Comparison of ENCODE assay signal across 31 cellular contexts in the genomic region with DNA sequence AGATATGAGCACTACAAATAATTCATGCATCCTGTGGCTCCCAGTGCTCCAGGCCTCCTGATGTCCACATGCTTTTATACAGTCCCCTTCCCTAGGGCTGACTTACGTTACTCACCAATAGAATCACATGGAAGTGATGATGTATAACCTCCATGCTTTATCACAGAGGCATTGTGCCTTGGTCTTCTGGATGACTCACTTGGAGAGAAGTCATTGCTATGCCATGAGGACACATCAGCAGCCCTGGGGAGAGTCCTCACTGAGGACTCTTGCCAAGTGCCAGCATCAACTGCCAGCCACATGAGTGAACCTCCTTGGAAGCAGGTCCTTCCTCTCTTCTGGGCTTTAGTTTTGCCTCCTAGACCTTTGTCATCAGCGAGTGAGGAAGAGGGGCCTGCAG. TPM values are rescaled to one million over a fixed set of nuclear protein-coding genes. Genes with fewer than 3 reads are reported as not detected.
DNase-seq lines count a peak whose midpoint lies in the region; ATAC-seq and TF ChIP-seq lines count a peak whose summit lies in the region.
"Had no signal": no experiment of that assay in that cellular context is flagged by ENCODE, and none has a peak within 500 bp of the region (broad histone marks: within the 10 kb centered on the region; RNA-seq: fewer than 3 reads in every experiment).

No MANE protein-coding gene starts in this region.

- TF ChIP-seq CTCF in activated CD8-positive, alpha-beta T cell treated with anti-CD3 and anti-CD28 coated beads for 36 hours (IDR thresholded peaks at IDR 0.05) = no peak
- TF ChIP-seq CTCF in RWPE2 (IDR thresholded peaks at IDR 0.05; ENCODE audit: poor library complexity, severe bottlenecking) (no peak), PC-9 (conservative IDR thresholded peaks at IDR 0.05) (no peak)

- no peaks in the 10 kb centered on the region for H3K36me3 Mint-ChIP-seq in activated CD8-positive, alpha-beta T cell treated with anti-CD3 and anti-CD28 coated beads for 36 hours (ENCODE audit: low read depth)
- no peaks in the 10 kb centered on the region for H3K36me3 Mint-ChIP-seq in activated CD8-positive, alpha-beta T cell treated with anti-CD3 and anti-CD28 coated beads, Interleukin-2, amount 10 ng/mL, durations not matched to agents 7 days and 5 days (ENCODE audit: low read depth)
- H3K36me3 Mint-ChIP-seq: CD8-positive, alpha-beta T cell; stimulated activated memory B cell treated with anti-CD40 and anti-IgM and Interleukin-4, amounts not matched to agents 10 μg/mL and 1 μg/mL and 100 μg/mL, for 72 hours had no signal

- H3F3A ChIP-seq in GM23248 (ENCODE audit: insufficient read depth) (no peaks in the 10 kb centered on the region), PC-9 (ENCODE audit: insufficient read depth, low read depth) (no peaks in the 10 kb centered on the region)

- H3K36me3 ChIP-seq in GM23248 (ENCODE audit: low read depth) (no peaks in the 10 kb centered on the region), RWPE2 (ENCODE audit: low read depth) (no peaks in the 10 kb centered on the region), PC-9 (ENCODE audit: low read depth) (no peaks in the 10 kb centered on the region)
- H3K36me3 ChIP-seq: left lung, prostate gland, WERI-Rb-1 had no signal

- CTCF ChIA-PET in activated CD8-positive, alpha-beta T cell treated with anti-CD3 and anti-CD28 coated beads for 36 hours (lab: Charles Lee) = no interaction called here
- CTCF ChIA-PET in activated CD8-positive, alpha-beta T cell treated with anti-CD3 and anti-CD28 coated beads, Interleukin-2, amount 10 ng/mL, durations not matched to agents 7 days and 5 days (lab: Charles Lee) = no interaction called here
- CTCF ChIA-PET in PC-9 (lab: Charles Lee) = no interaction called here

- POLR2A ChIA-PET in activated CD8-positive, alpha-beta T cell treated with anti-CD3 and anti-CD28 coated beads for 36 hours (lab: Charles Lee) = no interaction called here
- POLR2A ChIA-PET in activated CD8-positive, alpha-beta T cell treated with anti-CD3 and anti-CD28 coated beads, Interleukin-2, amount 10 ng/mL, durations not matched to agents 7 days and 5 days (lab: Charles Lee) = interaction anchor here (1.2 kb wide), 1 partner anchor 30 kb away, joined by 3 read pairs; no protein-coding TSS in a partner anchor
- POLR2A ChIA-PET in PC-9 (lab: Charles Lee; ENCODE audit: unreplicated experiment) = no interaction called here

- H3K9ac ChIP-seq in GM23248 = no peak overlapping the region

- H3K27me3 ChIP-seq in GM23248 (replicated peaks; ENCODE audit: insufficient read depth) (no peaks in the 10 kb centered on the region; the same call in 1 of the 2 replicates), RWPE2 (ENCODE audit: insufficient read depth, poor library complexity, severe bottlenecking) (peaks cover 15% of the 10 kb centered on the region), PC-9 (ENCODE audit: insufficient read depth, low read depth) (peaks cover 79% of the 10 kb centered on the region)

- H2AFZ ChIP-seq in GM23248 (no peak overlapping the region), PC-9 (no peak overlapping the region)

- H3K4me1 Mint-ChIP-seq in activated CD8-positive, alpha-beta T cell treated with anti-CD3 and anti-CD28 coated beads for 36 hours (ENCODE audit: low read depth) = peaks cover 6% of the 10 kb centered on the region
- H3K4me1 Mint-ChIP-seq in activated CD8-positive, alpha-beta T cell treated with anti-CD3 and anti-CD28 coated beads, Interleukin-2, amount 10 ng/mL, durations not matched to agents 7 days and 5 days (ENCODE audit: low read depth) = peaks cover 6% of the 10 kb centered on the region

- no peak overlapping the region for H3K4me3 Mint-ChIP-seq in activated CD8-positive, alpha-beta T cell treated with anti-CD3 and anti-CD28 coated beads for 36 hours
- H3K4me3 Mint-ChIP-seq in activated CD8-positive, alpha-beta T cell treated with anti-CD3 and anti-CD28 coated beads, Interleukin-2, amount 10 ng/mL, durations not matched to agents 7 days and 5 days = no peak overlapping the region
- H3K4me3 Mint-ChIP-seq: activated CD4-positive, alpha-beta T cell treated with anti-CD3 and anti-CD28 coated beads, Interleukin-2, amount 10 ng/mL, durations not matched to agents 24 days and 14 days; activated T-helper 1 cell treated with anti-CD3 and anti-CD28 coated beads, Interleukin-12 subunit alpha, Interleukin-12 subunit beta, Interleukin-2, Interleukin-4 antibody, amounts not matched to agents 30 ng/mL and 10 ng/mL and 1 ng/mL, durations not matched to agents 14 hours and 24 hours and 36 hours; CD8-positive, alpha-beta T cell; dendritic cell treated with granulocyte-macrophage colony-stimulating factor and Interleukin-4, amounts not matched to agents 40 ng/mL and 50 ng/mL, for 4 days; stimulated activated memory B cell treated with anti-CD40 and anti-IgM and Interleukin-4, amounts not matched to agents 10 μg/mL and 1 μg/mL and 100 μg/mL, for 72 hours had no signal

- ATAC-seq in activated CD8-positive, alpha-beta T cell treated with anti-CD3 and anti-CD28 coated beads for 36 hours = peak; percentile 62
- no peak for ATAC-seq in activated CD8-positive, alpha-beta T cell treated with anti-CD3 and anti-CD28 coated beads, Interleukin-2, amount 10 ng/mL, durations not matched to agents 7 days and 5 days
- ATAC-seq in RWPE2 (ENCODE audit: low read depth) = peak; percentile 30; the same call in 1 of the 3 replicates
- ATAC-seq: CD8-positive, alpha-beta T cell; left lung; sciatic nerve; SK-N-SH treated with all-trans-retinoic acid at 6 μM for 48 hours; stimulated activated memory B cell treated with anti-CD40 and anti-IgM and Interleukin-4, amounts not matched to agents 10 μg/mL and 1 μg/mL and 100 μg/mL, for 72 hours had no signal

- H3K9me3 Mint-ChIP-seq in activated CD8-positive, alpha-beta T cell treated with anti-CD3 and anti-CD28 coated beads for 36 hours = no peaks in the 10 kb centered on the region
- no peaks in the 10 kb centered on the region for H3K9me3 Mint-ChIP-seq in activated CD8-positive, alpha-beta T cell treated with anti-CD3 and anti-CD28 coated beads, Interleukin-2, amount 10 ng/mL, durations not matched to agents 7 days and 5 days (ENCODE audit: insufficient read depth)
- H3K9me3 Mint-ChIP-seq: activated CD4-positive, alpha-beta T cell treated with anti-CD3 and anti-CD28 coated beads, Interleukin-2, amount 10 ng/mL, durations not matched to agents 24 days and 14 days; activated T-helper 1 cell treated with anti-CD3 and anti-CD28 coated beads, Interleukin-12 subunit alpha, Interleukin-12 subunit beta, Interleukin-2, Interleukin-4 antibody, amounts not matched to agents 30 ng/mL and 10 ng/mL and 1 ng/mL, durations not matched to agents 14 hours and 24 hours and 36 hours; CD8-positive, alpha-beta T cell; dendritic cell treated with granulocyte-macrophage colony-stimulating factor and Interleukin-4, amounts not matched to agents 40 ng/mL and 50 ng/mL, for 4 days; stimulated activated memory B cell treated with anti-CD40 and anti-IgM and Interleukin-4, amounts not matched to agents 10 μg/mL and 1 μg/mL and 100 μg/mL, for 72 hours had no signal

- no peaks in the 10 kb centered on the region for H3K79me2 ChIP-seq in GM23248 (ENCODE audit: insufficient read depth)
- no peaks in the 10 kb centered on the region for H3K79me2 ChIP-seq in PC-9 (ENCODE audit: low read depth)

- DNase-seq in activated CD8-positive, alpha-beta T cell treated with anti-CD3 and anti-CD28 coated beads for 36 hours = no peak
- no peak for DNase-seq in activated CD8-positive, alpha-beta T cell treated with anti-CD3 and anti-CD28 coated beads, Interleukin-2, amount 10 ng/mL, durations not matched to agents 7 days and 5 days
- DNase-seq in GM23248 (peak; percentile 62), RWPE2 (ENCODE audit: low spot score) (no peak), foreskin melanocyte (peak; percentile 66), PC-9 (no peak), NCI-H128 (lab: John Stamatoyannopoulos, UW; ENCODE audit: unreplicated experiment) (no peak)
- no peak for DNase-seq in stimulated activated naive CD4-positive, alpha-beta T cell (lab: John Stamatoyannopoulos, UW)
- DNase-seq: 8988T; activated CD4-positive, alpha-beta T cell treated with anti-CD3 and anti-CD28 coated beads, Interleukin-2, amount 10 ng/mL, durations not matched to agents 24 days and 14 days; activated naive CD4-positive, alpha-beta T cell treated with anti-CD3 and anti-CD28 coated beads, Interleukin-2, amount 50 U/mL, for 16 hours; AML-193; aorta; CD8-positive, alpha-beta T cell; central memory CD4-positive, alpha-beta T cell; DMS 273 treated with DMSO at 0.1 percent for 48 hours; H7; left lung; MM.1S; NCI-H1436; NCI-H2081 treated with DMSO at 0.1 percent for 48 hours; NCI-H226; NCI-H774; stimulated activated CD4-positive, alpha-beta T cell treated with anti-CD3 and anti-CD28 coated beads, Interleukin-4, amount 100 ng/mL, for 24 hours; WERI-Rb-1 had no signal

- peaks cover 3% of the 10 kb centered on the region for H3K27me3 Mint-ChIP-seq in activated CD8-positive, alpha-beta T cell treated with anti-CD3 and anti-CD28 coated beads for 36 hours
- H3K27me3 Mint-ChIP-seq in activated CD8-positive, alpha-beta T cell treated with anti-CD3 and anti-CD28 coated beads, Interleukin-2, amount 10 ng/mL, durations not matched to agents 7 days and 5 days (ENCODE audit: low read depth) = peaks cover 17% of the 10 kb centered on the region
- H3K27me3 Mint-ChIP-seq: dendritic cell treated with granulocyte-macrophage colony-stimulating factor and Interleukin-4, amounts not matched to agents 40 ng/mL and 50 ng/mL, for 4 days had no signal

- intact Hi-C loops in activated CD8-positive, alpha-beta T cell treated with anti-CD3 and anti-CD28 coated beads for 36 hours (cut with micrococcal nuclease) = no loop called here
- intact Hi-C loops in PC-9 (cut with micrococcal nuclease; ENCODE audit: unreplicated experiment) = no loop called here

- in situ Hi-C loops in GM23248 (cut with MboI) = no loop called here

- no TSS peak for BruUV-seq in PC-9 (replicated peaks; lab: Mats Ljungman, UMichigan)

- H4K20me1 ChIP-seq in GM23248 (ENCODE audit: insufficient read depth) (no peaks in the 10 kb centered on the region), PC-9 (ENCODE audit: insufficient read depth) (no peaks in the 10 kb centered on the region)

- H3K9me3 ChIP-seq in GM23248 (ENCODE audit: low read depth) (no peaks in the 10 kb centered on the region), RWPE2 (ENCODE audit: severe bottlenecking) (no peaks in the 10 kb centered on the region), PC-9 (ENCODE audit: insufficient read depth, low read depth) (no peaks in the 10 kb centered on the region)
- H3K9me3 ChIP-seq: left lung, prostate gland had no signal

- H3K9me2 ChIP-seq in GM23248 (ENCODE audit: insufficient read depth) (no peaks in the 10 kb centered on the region), PC-9 (ENCODE audit: insufficient read depth) (no peaks in the 10 kb centered on the region)

- 23 to 31% methylated on average over 2 of the region's 2 CpGs for whole genome bisulfite sequencing in GM23248 (ENCODE audit: low coverage in 1 of 2, low lambda C conversion rate in 2 of 2, missing lambda C conversion rate in 2 of 2), 2 experiments

- H3K27ac ChIP-seq in GM23248 (no peak overlapping the region), RWPE2 (ENCODE audit: poor library complexity, severe bottlenecking) (no peak overlapping the region), PC-9 (no peak overlapping the region)
- H3K27ac ChIP-seq: left lung, prostate gland, WERI-Rb-1 had no signal

- H3K4me2 ChIP-seq in GM23248 (ENCODE audit: unreplicated experiment) (no peak overlapping the region), PC-9 (no peak overlapping the region)

- no peak overlapping the region for H3K4me3 ChIP-seq in GM23248
- H3K4me3 ChIP-seq in RWPE2 (ENCODE audit: severe bottlenecking) = no peak overlapping the region
- H3K4me3 ChIP-seq in PC-9 = no peak overlapping the region
- H3K4me3 ChIP-seq: left lung, prostate gland had no signal

- H3K4me1 ChIP-seq in GM23248 (ENCODE audit: insufficient read depth) (no peaks in the 10 kb centered on the region), RWPE2 (ENCODE audit: insufficient read depth, poor library complexity, severe bottlenecking) (no peaks in the 10 kb centered on the region), PC-9 (replicated peaks; ENCODE audit: insufficient read depth) (no peaks in the 10 kb centered on the region)
- H3K4me1 ChIP-seq: left lung, prostate gland had no signal

- no peak overlapping the region for H3K27ac Mint-ChIP-seq in activated CD8-positive, alpha-beta T cell treated with anti-CD3 and anti-CD28 coated beads for 36 hours
- H3K27ac Mint-ChIP-seq in activated CD8-positive, alpha-beta T cell treated with anti-CD3 and anti-CD28 coated beads, Interleukin-2, amount 10 ng/mL, durations not matched to agents 7 days and 5 days = no peak overlapping the region
- H3K27ac Mint-ChIP-seq: activated CD4-positive, alpha-beta T cell treated with anti-CD3 and anti-CD28 coated beads, Interleukin-2, amount 10 ng/mL, durations not matched to agents 24 days and 14 days; activated T-helper 1 cell treated with anti-CD3 and anti-CD28 coated beads, Interleukin-12 subunit alpha, Interleukin-12 subunit beta, Interleukin-2, Interleukin-4 antibody, amounts not matched to agents 30 ng/mL and 10 ng/mL and 1 ng/mL, durations not matched to agents 14 hours and 24 hours and 36 hours; CD8-positive, alpha-beta T cell; dendritic cell treated with granulocyte-macrophage colony-stimulating factor and Interleukin-4, amounts not matched to agents 40 ng/mL and 50 ng/mL, for 4 days; stimulated activated memory B cell treated with anti-CD40 and anti-IgM and Interleukin-4, amounts not matched to agents 10 μg/mL and 1 μg/mL and 100 μg/mL, for 72 hours had no signal

RNA-seq across cellular contexts. Expression of a gene that starts 22.0 kb away (rescaled TPM):
- 100 to 1,000 TPM; 124 to 136 TPM for total RNA-seq in activated CD8-positive, alpha-beta T cell treated with anti-CD3 and anti-CD28 coated beads for 36 hours
- total RNA-seq in activated CD8-positive, alpha-beta T cell treated with anti-CD3 and anti-CD28 coated beads, Interleukin-2, amount 10 ng/mL, durations not matched to agents 7 days and 5 days = 100 to 1,000 TPM in 1 of 2 experiments, 10 to 100 TPM in 1; 96.3 to 118 TPM
- total RNA-seq in GM23248 (2014; rRNA removed; shearing (Covaris generic)) = 0.51 TPM in 1 of 2 replicates, not detected in the other
- 0.04 TPM in 1 of 2 replicates, not detected in the other for polyA plus RNA-seq in GM23248 (2016; fragmentation: Nextera tagmentation; extraction: Ambion mirVana)
- total RNA-seq in PC-9 (2021) = not detected in 2 replicates

Comparison
In these comparisons a context has a peak if more than half of its experiments do, and no peak if none do; other contexts are left out.
1. DNase-seq: peak in GM23248 (single experiment) and foreskin melanocyte (single experiment); none in activated CD8-positive, alpha-beta T cell treated with anti-CD3 and anti-CD28 coated beads for 36 hours (single experiment), activated CD8-positive, alpha-beta T cell treated with anti-CD3 and anti-CD28 coated beads, Interleukin-2, amount 10 ng/mL, durations not matched to agents 7 days and 5 days (single experiment), RWPE2 (single experiment), stimulated activated naive CD4-positive, alpha-beta T cell (0 of 6), PC-9 (0 of 2) and NCI-H128 (single experiment).
2. RNA of a gene that starts 22.0 kb away (total RNA-seq): 124 to 136 TPM in activated CD8-positive, alpha-beta T cell treated with anti-CD3 and anti-CD28 coated beads for 36 hours and 96.3 to 118 TPM in activated CD8-positive, alpha-beta T cell treated with anti-CD3 and anti-CD28 coated beads, Interleukin-2, amount 10 ng/mL, durations not matched to agents 7 days and 5 days; 0.51 TPM in GM23248 and not detected in PC-9; every median in the first group is over 10 times any median in the second.